In genomic region chr1:211939876-211940468, GRCh38 we compare ENCODE assay signal across 7 cellular contexts.
DNase-seq lines count a peak whose midpoint lies in the region; ATAC-seq lines count a peak whose summit lies in the region.

No MANE protein-coding gene starts in this region.

- ATAC-seq in GM19043 (IDR thresholded peaks at IDR 0.05; ENCODE audit: low read depth, unreplicated experiment): peak; percentile 84
- peak; percentile 80 for ATAC-seq in HG02759 (IDR thresholded peaks at IDR 0.05; ENCODE audit: unreplicated experiment)
- ATAC-seq in T-helper 17 cell: no peak

- H2BK5ac ChIP-seq in trophoblast cell (ENCODE audit: low read depth, low read length, poor library complexity): no peak overlapping the region

- no peaks in the 10 kb centered on the region for H3K79me2 ChIP-seq in trophoblast cell (ENCODE audit: control insufficient read depth, insufficient read depth, low read length, poor library complexity)

- DNase-seq in T-helper 17 cell (no peak), COR-L47 (lab: John Stamatoyannopoulos, UW) (no peak), SIG-M5 (lab: John Stamatoyannopoulos, UW) (no peak), trophoblast cell (no peak)
- DNase-seq in stimulated activated CD4-positive, alpha-beta T cell treated with anti-CD3 and anti-CD28 coated beads, Interleukin-4, amount 100 ng/mL, for 4 hours: peak; percentile 13 to 62

- no peak overlapping the region for H3K23ac ChIP-seq in trophoblast cell (ENCODE audit: low read length)

- H3K4ac ChIP-seq in trophoblast cell (ENCODE audit: low read depth, low read length): no peak overlapping the region

- H3K9ac ChIP-seq in trophoblast cell (ENCODE audit: low read length): no peak overlapping the region

- H3K27ac ChIP-seq in trophoblast cell (ENCODE audit: low read depth, low read length): no peak overlapping the region

- H3K4me1 Mint-ChIP-seq in T-helper 17 cell: peaks cover 7% of the 10 kb centered on the region

- H3K4me3 ChIP-seq in trophoblast cell (ENCODE audit: low read depth, low read length): no peak overlapping the region

- no peak overlapping the region for H3K14ac ChIP-seq in trophoblast cell (ENCODE audit: low read length)

- H3K27me3 Mint-ChIP-seq in T-helper 17 cell: no peaks in the 10 kb centered on the region

- no peak overlapping the region for H2BK12ac ChIP-seq in trophoblast cell (ENCODE audit: low read length)

- no peak overlapping the region for H2AK5ac ChIP-seq in trophoblast cell (ENCODE audit: low read length)

- no peak overlapping the region for H4K8ac ChIP-seq in trophoblast cell (ENCODE audit: low read depth, low read length)

- H4K12ac ChIP-seq in trophoblast cell (ENCODE audit: low read depth, low read length): no peak overlapping the region

- H3K4me1 ChIP-seq in trophoblast cell (ENCODE audit: control insufficient read depth in 1 of 2, insufficient read depth in 2 of 2, low read length in 2 of 2): peaks cover 0 to 2% of the 10 kb centered on the region in 2 experiments

- no peak overlapping the region for H2AFZ ChIP-seq in trophoblast cell (ENCODE audit: insufficient read depth, low read length, poor library complexity)

- no peak overlapping the region for H3K4me2 ChIP-seq in trophoblast cell (ENCODE audit: low read length)

- no peaks in the 10 kb centered on the region for H3K79me1 ChIP-seq in trophoblast cell (ENCODE audit: low read length)

- H3K36me3 Mint-ChIP-seq in T-helper 17 cell (ENCODE audit: low read depth): no peaks in the 10 kb centered on the region

- H3K27ac Mint-ChIP-seq in T-helper 17 cell: peak overlapping the region; percentile 71

- H3K4me3 Mint-ChIP-seq in T-helper 17 cell: no peak overlapping the region

- WGBS in trophoblast cell (ENCODE audit: extremely low coverage, insufficient coverage, insufficient read length): no CpG with 5 or more reads among the region's 3 CpGs

- peaks cover 2 to 4% of the 10 kb centered on the region in 2 experiments for H3K36me3 ChIP-seq in trophoblast cell (ENCODE audit: control insufficient read depth in 1 of 2, insufficient read depth in 2 of 2, low read length in 2 of 2)

- H3K18ac ChIP-seq in trophoblast cell (ENCODE audit: low read length): no peak overlapping the region

- H4K91ac ChIP-seq in trophoblast cell (ENCODE audit: low read depth, low read length): no peak overlapping the region

- no peak overlapping the region for H2BK120ac ChIP-seq in trophoblast cell (ENCODE audit: insufficient read depth, low read length, poor library complexity)

- H3K9me3 ChIP-seq in T-helper 17 cell (ENCODE audit: control insufficient read depth, low read length, poor library complexity, severe bottlenecking): no peaks in the 10 kb centered on the region
- no peaks in the 10 kb centered on the region for H3K9me3 ChIP-seq in trophoblast cell (ENCODE audit: insufficient read depth, low read depth, low read length)

- no peaks in the 10 kb centered on the region for H3K27me3 ChIP-seq in trophoblast cell (ENCODE audit: insufficient read depth, low read length)

Comparison
In these comparisons a context has a peak if more than half of its experiments do, and no peak if none do; other contexts are left out.
1. DNase-seq: peak in stimulated activated CD4-positive, alpha-beta T cell treated with anti-CD3 and anti-CD28 coated beads, Interleukin-4, amount 100 ng/mL, for 4 hours (2 of 2); none in T-helper 17 cell (0 of 3), COR-L47 (single experiment), SIG-M5 (single experiment) and trophoblast cell (0 of 2).